Comparison of ENCODE assay signal across 1 cellular context in the genomic region with DNA sequence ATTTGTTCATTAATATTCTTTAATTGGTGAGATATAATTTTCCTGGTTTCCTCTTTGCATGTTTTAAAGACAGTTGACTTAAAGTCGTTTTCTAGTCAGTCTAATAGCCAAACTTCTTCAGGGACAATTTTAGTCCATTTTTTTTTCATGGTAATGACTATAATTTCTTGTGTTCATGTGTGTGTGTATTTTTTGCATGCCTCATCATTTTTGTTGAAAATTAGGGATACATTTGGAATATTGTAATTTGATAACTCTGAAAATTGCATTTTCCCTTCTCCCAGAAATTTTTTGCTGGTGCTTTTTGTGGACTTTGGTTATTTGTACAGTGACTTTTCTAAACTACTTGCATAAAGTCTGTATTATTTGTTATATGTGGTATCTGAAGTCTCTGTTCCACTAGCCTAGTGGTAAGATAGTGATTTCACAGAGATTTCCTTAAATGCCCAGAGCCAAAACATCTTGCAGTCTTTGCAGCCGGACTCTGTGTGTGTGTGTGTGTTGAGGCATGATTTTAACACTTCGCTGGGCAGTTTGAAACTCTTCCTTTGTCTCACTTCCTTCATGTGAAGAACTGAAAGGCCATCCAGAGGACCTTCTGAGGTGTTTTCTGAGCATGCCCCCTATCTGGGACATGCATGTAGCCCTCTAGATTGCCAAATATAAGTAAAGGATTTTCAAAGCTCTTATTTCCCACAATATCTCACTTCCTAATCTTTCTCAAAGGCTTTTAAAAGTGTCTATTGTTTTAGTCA.
TF ChIP-seq lines count a peak whose summit lies in the region.

No MANE protein-coding gene starts in this region.

TF ChIP-seq in GM12878, 131 proteins besides CTCF, POLR2A, EP300 and RAD21:
- TF ChIP-seq, protein P1, sequence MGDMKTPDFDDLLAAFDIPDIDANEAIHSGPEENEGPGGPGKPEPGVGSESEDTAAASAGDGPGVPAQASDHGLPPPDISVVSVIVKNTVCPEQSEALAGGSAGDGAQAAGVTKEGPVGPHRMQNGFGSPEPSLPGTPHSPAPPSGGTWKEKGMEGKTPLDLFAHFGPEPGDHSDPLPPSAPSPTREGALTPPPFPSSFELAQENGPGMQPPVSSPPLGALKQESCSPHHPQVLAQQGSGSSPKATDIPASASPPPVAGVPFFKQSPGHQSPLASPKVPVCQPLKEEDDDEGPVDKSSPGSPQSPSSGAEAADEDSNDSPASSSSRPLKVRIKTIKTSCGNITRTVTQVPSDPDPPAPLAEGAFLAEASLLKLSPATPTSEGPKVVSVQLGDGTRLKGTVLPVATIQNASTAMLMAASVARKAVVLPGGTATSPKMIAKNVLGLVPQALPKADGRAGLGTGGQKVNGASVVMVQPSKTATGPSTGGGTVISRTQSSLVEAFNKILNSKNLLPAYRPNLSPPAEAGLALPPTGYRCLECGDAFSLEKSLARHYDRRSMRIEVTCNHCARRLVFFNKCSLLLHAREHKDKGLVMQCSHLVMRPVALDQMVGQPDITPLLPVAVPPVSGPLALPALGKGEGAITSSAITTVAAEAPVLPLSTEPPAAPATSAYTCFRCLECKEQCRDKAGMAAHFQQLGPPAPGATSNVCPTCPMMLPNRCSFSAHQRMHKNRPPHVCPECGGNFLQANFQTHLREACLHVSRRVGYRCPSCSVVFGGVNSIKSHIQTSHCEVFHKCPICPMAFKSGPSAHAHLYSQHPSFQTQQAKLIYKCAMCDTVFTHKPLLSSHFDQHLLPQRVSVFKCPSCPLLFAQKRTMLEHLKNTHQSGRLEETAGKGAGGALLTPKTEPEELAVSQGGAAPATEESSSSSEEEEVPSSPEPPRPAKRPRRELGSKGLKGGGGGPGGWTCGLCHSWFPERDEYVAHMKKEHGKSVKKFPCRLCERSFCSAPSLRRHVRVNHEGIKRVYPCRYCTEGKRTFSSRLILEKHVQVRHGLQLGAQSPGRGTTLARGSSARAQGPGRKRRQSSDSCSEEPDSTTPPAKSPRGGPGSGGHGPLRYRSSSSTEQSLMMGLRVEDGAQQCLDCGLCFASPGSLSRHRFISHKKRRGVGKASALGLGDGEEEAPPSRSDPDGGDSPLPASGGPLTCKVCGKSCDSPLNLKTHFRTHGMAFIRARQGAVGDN (IDR thresholded peaks at IDR 0.05) = no peak
- TF ChIP-seq PML (IDR thresholded peaks at IDR 0.05; ENCODE audit: low read length) = no peak
- no peak for TF ChIP-seq MYB (IDR thresholded peaks at IDR 0.05; ENCODE audit: borderline replicate concordance, low read depth, low read length)
- TF ChIP-seq, protein P2, sequence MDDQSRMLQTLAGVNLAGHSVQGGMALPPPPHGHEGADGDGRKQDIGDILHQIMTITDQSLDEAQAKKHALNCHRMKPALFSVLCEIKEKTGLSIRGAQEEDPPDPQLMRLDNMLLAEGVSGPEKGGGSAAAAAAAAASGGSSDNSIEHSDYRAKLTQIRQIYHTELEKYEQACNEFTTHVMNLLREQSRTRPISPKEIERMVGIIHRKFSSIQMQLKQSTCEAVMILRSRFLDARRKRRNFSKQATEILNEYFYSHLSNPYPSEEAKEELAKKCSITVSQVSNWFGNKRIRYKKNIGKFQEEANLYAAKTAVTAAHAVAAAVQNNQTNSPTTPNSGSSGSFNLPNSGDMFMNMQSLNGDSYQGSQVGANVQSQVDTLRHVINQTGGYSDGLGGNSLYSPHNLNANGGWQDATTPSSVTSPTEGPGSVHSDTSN (IDR thresholded peaks at IDR 0.05; ENCODE audit: insufficient replicate concordance, low read depth, low read length) = no peak
- no peak for TF ChIP-seq PAX8 (IDR thresholded peaks at IDR 0.05)
- TF ChIP-seq, protein P3, sequence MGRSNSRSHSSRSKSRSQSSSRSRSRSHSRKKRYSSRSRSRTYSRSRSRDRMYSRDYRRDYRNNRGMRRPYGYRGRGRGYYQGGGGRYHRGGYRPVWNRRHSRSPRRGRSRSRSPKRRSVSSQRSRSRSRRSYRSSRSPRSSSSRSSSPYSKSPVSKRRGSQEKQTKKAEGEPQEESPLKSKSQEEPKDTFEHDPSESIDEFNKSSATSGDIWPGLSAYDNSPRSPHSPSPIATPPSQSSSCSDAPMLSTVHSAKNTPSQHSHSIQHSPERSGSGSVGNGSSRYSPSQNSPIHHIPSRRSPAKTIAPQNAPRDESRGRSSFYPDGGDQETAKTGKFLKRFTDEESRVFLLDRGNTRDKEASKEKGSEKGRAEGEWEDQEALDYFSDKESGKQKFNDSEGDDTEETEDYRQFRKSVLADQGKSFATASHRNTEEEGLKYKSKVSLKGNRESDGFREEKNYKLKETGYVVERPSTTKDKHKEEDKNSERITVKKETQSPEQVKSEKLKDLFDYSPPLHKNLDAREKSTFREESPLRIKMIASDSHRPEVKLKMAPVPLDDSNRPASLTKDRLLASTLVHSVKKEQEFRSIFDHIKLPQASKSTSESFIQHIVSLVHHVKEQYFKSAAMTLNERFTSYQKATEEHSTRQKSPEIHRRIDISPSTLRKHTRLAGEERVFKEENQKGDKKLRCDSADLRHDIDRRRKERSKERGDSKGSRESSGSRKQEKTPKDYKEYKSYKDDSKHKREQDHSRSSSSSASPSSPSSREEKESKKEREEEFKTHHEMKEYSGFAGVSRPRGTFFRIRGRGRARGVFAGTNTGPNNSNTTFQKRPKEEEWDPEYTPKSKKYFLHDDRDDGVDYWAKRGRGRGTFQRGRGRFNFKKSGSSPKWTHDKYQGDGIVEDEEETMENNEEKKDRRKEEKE (IDR thresholded peaks at IDR 0.05) = no peak
- TF ChIP-seq RFX5 (IDR thresholded peaks at IDR 0.05; ENCODE audit: low read depth, low read length) = no peak
- TF ChIP-seq, protein P4, sequence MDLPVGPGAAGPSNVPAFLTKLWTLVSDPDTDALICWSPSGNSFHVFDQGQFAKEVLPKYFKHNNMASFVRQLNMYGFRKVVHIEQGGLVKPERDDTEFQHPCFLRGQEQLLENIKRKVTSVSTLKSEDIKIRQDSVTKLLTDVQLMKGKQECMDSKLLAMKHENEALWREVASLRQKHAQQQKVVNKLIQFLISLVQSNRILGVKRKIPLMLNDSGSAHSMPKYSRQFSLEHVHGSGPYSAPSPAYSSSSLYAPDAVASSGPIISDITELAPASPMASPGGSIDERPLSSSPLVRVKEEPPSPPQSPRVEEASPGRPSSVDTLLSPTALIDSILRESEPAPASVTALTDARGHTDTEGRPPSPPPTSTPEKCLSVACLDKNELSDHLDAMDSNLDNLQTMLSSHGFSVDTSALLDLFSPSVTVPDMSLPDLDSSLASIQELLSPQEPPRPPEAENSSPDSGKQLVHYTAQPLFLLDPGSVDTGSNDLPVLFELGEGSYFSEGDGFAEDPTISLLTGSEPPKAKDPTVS (IDR thresholded peaks at IDR 0.05; ENCODE audit: low read depth, low read length) = no peak
- TF ChIP-seq ZBTB33 (IDR thresholded peaks at IDR 0.05) = no peak
- TF ChIP-seq ATF7 (IDR thresholded peaks at IDR 0.05; ENCODE audit: low read depth) = no peak
TF ChIP-seq in GM12878: peak in this region for 0.
